Comparison of ENCODE assay signal across 1 cellular context in the genomic region with DNA sequence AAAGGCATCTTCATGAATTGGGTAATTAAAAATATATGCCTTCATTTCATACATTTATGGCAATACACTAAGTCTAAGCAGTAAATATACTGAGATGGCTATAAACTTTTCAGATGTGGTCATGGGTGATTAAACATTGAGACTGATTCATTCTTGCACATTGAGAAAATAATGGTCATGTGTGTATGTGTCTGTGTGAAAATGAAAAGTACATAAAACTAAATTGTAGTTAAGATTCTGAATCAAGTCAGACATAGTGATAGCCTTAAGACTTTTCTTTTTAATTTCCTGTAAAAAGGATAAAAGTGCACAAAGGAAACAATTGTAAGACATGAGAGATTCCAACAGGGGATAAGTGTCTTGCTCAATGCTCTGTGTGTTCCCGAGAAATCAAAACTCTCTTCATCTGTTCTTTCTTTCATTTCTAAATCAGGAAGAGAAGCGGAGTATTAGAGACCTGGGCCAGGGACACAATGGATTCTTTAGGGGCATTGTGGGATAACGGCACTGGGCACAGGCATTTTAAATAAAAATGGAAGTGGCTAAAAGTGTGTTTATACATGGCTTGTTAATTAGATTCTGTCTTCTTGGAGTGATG.
TF ChIP-seq lines count a peak whose summit lies in the region.

No MANE protein-coding gene starts in this region.

TF ChIP-seq in SK-N-SH treated with all-trans-retinoic acid at 6 μM for 48 hours, 23 proteins besides CTCF, POLR2A, EP300 and RAD21 (continued from another document):
- TF ChIP-seq, protein P1, sequence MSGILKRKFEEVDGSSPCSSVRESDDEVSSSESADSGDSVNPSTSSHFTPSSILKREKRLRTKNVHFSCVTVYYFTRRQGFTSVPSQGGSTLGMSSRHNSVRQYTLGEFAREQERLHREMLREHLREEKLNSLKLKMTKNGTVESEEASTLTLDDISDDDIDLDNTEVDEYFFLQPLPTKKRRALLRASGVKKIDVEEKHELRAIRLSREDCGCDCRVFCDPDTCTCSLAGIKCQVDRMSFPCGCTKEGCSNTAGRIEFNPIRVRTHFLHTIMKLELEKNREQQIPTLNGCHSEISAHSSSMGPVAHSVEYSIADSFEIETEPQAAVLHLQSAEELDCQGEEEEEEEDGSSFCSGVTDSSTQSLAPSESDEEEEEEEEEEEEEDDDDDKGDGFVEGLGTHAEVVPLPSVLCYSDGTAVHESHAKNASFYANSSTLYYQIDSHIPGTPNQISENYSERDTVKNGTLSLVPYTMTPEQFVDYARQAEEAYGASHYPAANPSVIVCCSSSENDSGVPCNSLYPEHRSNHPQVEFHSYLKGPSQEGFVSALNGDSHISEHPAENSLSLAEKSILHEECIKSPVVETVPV (CRISPR knock-in tag; IDR thresholded peaks at IDR 0.05): no peak
- TF ChIP-seq CREB5 (CRISPR knock-in tag; IDR thresholded peaks at IDR 0.05; ENCODE audit: low read depth): no peak
